Comparison of ENCODE assay signal across 8 cellular contexts in genomic region chr6:53796451-53796780, GRCh38. TPM values are rescaled to one million over a fixed set of nuclear protein-coding genes. Genes with fewer than 3 reads are reported as not detected.
DNase-seq lines count a peak whose midpoint lies in the region; ATAC-seq and TF ChIP-seq lines count a peak whose summit lies in the region.

No MANE protein-coding gene starts in this region.

- peaks cover 38% of the 10 kb centered on the region for H3K4me1 Mint-ChIP-seq in nephron progenitor cell

- H3K4me2 ChIP-seq in BLaER1, result peak overlapping the region; percentile 100

- H3K4me1 ChIP-seq in BLaER1 (peaks cover 31% of the 10 kb centered on the region), duodenal mucosa (ENCODE audit: control insufficient read depth in 1 of 2, insufficient read depth in 2 of 2, low read length in 2 of 2) (peaks cover 19 to 38% of the 10 kb centered on the region in 2 donors)

- H3K9ac ChIP-seq in BLaER1 (peak overlapping the region; percentile 79; the same call in 1 of the 2 replicates), duodenal mucosa (ENCODE audit: low read depth in 1 of 2, low read length in 2 of 2) (peak overlapping the region; percentile 48 to 71)

- DNase-seq in NCI-H82 treated with DMSO at 0.1 percent for 48 hours (lab: John Stamatoyannopoulos, UW; ENCODE audit: unreplicated experiment) (peak; percentile 43), nephron progenitor cell (no peak), ureter (ENCODE audit: low spot score) (no peak), activated gamma-delta T cell treated with Interleukin-2 at 50 U/mL for 16 hours (no peak), NCI-H510A (lab: John Stamatoyannopoulos, UW) (no peak), omental fat pad (ENCODE audit: low spot score) (no peak)

- H3K36me3 ChIP-seq in BLaER1, result no peaks in the 10 kb centered on the region
- no peaks in the 10 kb centered on the region for H3K36me3 ChIP-seq in duodenal mucosa (ENCODE audit: control insufficient read depth in 1 of 2, insufficient read depth in 2 of 2, low read length in 2 of 2)

- H3K9me3 ChIP-seq in BLaER1 (peaks cover 2% of the 10 kb centered on the region; the same call in 1 of the 2 replicates), duodenal mucosa (ENCODE audit: control insufficient read depth in 1 of 2, low read length in 2 of 2) (no peaks in the 10 kb centered on the region)

- no peak for ATAC-seq in omental fat pad (ENCODE audit: low FRiP score)

- H3K27me3 Mint-ChIP-seq in nephron progenitor cell (ENCODE audit: low read depth, poor library complexity), result peaks cover 61% of the 10 kb centered on the region

- H3K27ac Mint-ChIP-seq in nephron progenitor cell, result no peak overlapping the region

- H3K27me3 ChIP-seq in BLaER1 (peaks cover 26% of the 10 kb centered on the region), duodenal mucosa (ENCODE audit: control insufficient read depth in 1 of 2, insufficient read depth in 2 of 2, low read length in 2 of 2) (no peaks in the 10 kb centered on the region)

- no peak overlapping the region for H3K27ac ChIP-seq in BLaER1
- no peak overlapping the region for H3K27ac ChIP-seq in duodenal mucosa (ENCODE audit: low read depth, low read length)

- H3K9me3 Mint-ChIP-seq in nephron progenitor cell, result peaks cover 3% of the 10 kb centered on the region

- TF ChIP-seq CTCF in nephron progenitor cell (IDR thresholded peaks at IDR 0.05) (no peak), omental fat pad (IDR thresholded peaks at IDR 0.05) (no peak)

- peak overlapping the region; percentile 99 for H3K4me3 Mint-ChIP-seq in nephron progenitor cell

- H4K20me1 ChIP-seq in BLaER1, result peaks cover 48% of the 10 kb centered on the region

- H3K4me3 ChIP-seq in BLaER1, result peak overlapping the region; percentile 81
- peak overlapping the region; percentile 74 to 88 for H3K4me3 ChIP-seq in duodenal mucosa (ENCODE audit: low read depth in 1 of 2, low read length in 2 of 2)

- no peaks in the 10 kb centered on the region for H3K36me3 Mint-ChIP-seq in nephron progenitor cell (ENCODE audit: low read depth)

RNA-seq across cellular contexts. Expression of gene LRRC1, which starts 1.6 kb away (rescaled TPM):
- total RNA-seq in ureter (46.9 TPM), omental fat pad (10 to 100 TPM; 10.7 to 13.5 (median 13.0) TPM)
